Comparison of ENCODE assay signal across 23 cellular contexts in genomic region chr7:111074772-111075152, GRCh38. TPM values are rescaled to one million over a fixed set of nuclear protein-coding genes. Genes with fewer than 3 reads are reported as not detected.
DNase-seq lines count a peak whose midpoint lies in the region; ATAC-seq, FAIRE-seq and TF ChIP-seq lines count a peak whose summit lies in the region.
"Had no signal": no experiment of that assay in that cellular context is flagged by ENCODE, and none has a peak within 500 bp of the region (broad histone marks: within the 10 kb centered on the region; RNA-seq: fewer than 3 reads in every experiment).

No MANE protein-coding gene starts in this region.

- H3K4me3 Mint-ChIP-seq in T-helper 2 cell treated with Interferon-gamma antibody and Interleukin-4, amounts not matched to agents 5 μg/mL and 100 μg/mL, for 36 hours: peak overlapping the region; percentile 16
- H3K4me3 Mint-ChIP-seq in GM23338 (no peak overlapping the region), endothelial cell (ENCODE audit: unreplicated experiment) (no peak overlapping the region)
- no peak overlapping the region for H3K4me3 Mint-ChIP-seq in activated CD8-positive, alpha-beta T cell treated with anti-CD3 and anti-CD28 coated beads, Interleukin-2, amount 10 ng/mL, durations not matched to agents 7 days and 5 days
- H3K4me3 Mint-ChIP-seq in naive thymus-derived CD4-positive, alpha-beta T cell: peak overlapping the region in 2 of 10 donors; percentile 13 to 25

- ATAC-seq in GM23338: no peak
- no peak for ATAC-seq in activated CD8-positive, alpha-beta T cell treated with anti-CD3 and anti-CD28 coated beads, Interleukin-2, amount 10 ng/mL, durations not matched to agents 7 days and 5 days
- ATAC-seq in naive thymus-derived CD4-positive, alpha-beta T cell: no peak
- ATAC-seq: esophagus mucosa, Panc1 had no signal

- H4K20me1 ChIP-seq in GM23338 (replicated peaks; ENCODE audit: insufficient read depth): no peaks in the 10 kb centered on the region

- peaks cover 12% of the 10 kb centered on the region for H3K36me3 Mint-ChIP-seq in T-helper 2 cell treated with Interferon-gamma antibody and Interleukin-4, amounts not matched to agents 5 μg/mL and 100 μg/mL, for 36 hours (ENCODE audit: low read depth)
- H3K36me3 Mint-ChIP-seq in GM23338 (ENCODE audit: low read depth) (no peaks in the 10 kb centered on the region; the same call in 2 of the 3 replicates), endothelial cell (ENCODE audit: low read depth, unreplicated experiment) (no peaks in the 10 kb centered on the region)
- H3K36me3 Mint-ChIP-seq in activated CD8-positive, alpha-beta T cell treated with anti-CD3 and anti-CD28 coated beads, Interleukin-2, amount 10 ng/mL, durations not matched to agents 7 days and 5 days (ENCODE audit: low read depth): peaks cover 32% of the 10 kb centered on the region
- peaks cover 0 to 26% (median 4%) of the 10 kb centered on the region in 5 donors for H3K36me3 Mint-ChIP-seq in naive thymus-derived CD4-positive, alpha-beta T cell
- H3K36me3 Mint-ChIP-seq: CD8-positive, alpha-beta memory T cell had no signal

- POLR2A ChIA-PET in activated CD8-positive, alpha-beta T cell treated with anti-CD3 and anti-CD28 coated beads, Interleukin-2, amount 10 ng/mL, durations not matched to agents 7 days and 5 days (lab: Charles Lee): interaction anchor here (1.6 to 2.6 kb wide), 2 partner anchors 8 to 63 kb away, joined by 4 to 8 read pairs; no protein-coding TSS in a partner anchor
- POLR2A ChIA-PET in naive thymus-derived CD4-positive, alpha-beta T cell (lab: Charles Lee): no interaction called here

- no peaks in the 10 kb centered on the region for H3K36me3 ChIP-seq in GM23338 (ENCODE audit: insufficient read depth)
- H3K36me3 ChIP-seq in naive thymus-derived CD4-positive, alpha-beta T cell (ENCODE audit: control insufficient read depth in 2 of 3, insufficient read depth in 3 of 3, low read length in 3 of 3): no peaks in the 10 kb centered on the region
- H3K36me3 ChIP-seq: transverse colon had no signal

- TF ChIP-seq CTCF in GM23338 (conservative IDR thresholded peaks at IDR 0.05; ENCODE audit: low read depth in 2 of 2): no peak
- TF ChIP-seq CTCF in endothelial cell (IDR thresholded peaks at IDR 0.05; ENCODE audit: unreplicated experiment): no peak

- peak overlapping the region; percentile 81 for H3K27ac Mint-ChIP-seq in T-helper 2 cell treated with Interferon-gamma antibody and Interleukin-4, amounts not matched to agents 5 μg/mL and 100 μg/mL, for 36 hours
- H3K27ac Mint-ChIP-seq in GM23338 (no peak overlapping the region), endothelial cell (ENCODE audit: unreplicated experiment) (no peak overlapping the region)
- H3K27ac Mint-ChIP-seq in activated CD8-positive, alpha-beta T cell treated with anti-CD3 and anti-CD28 coated beads, Interleukin-2, amount 10 ng/mL, durations not matched to agents 7 days and 5 days: peak overlapping the region; percentile 84
- H3K27ac Mint-ChIP-seq in naive thymus-derived CD4-positive, alpha-beta T cell: peak overlapping the region in 5 of 9 donors; percentile 4 to 78 (median 38)

- DNase-seq in T-helper 2 cell treated with Interferon-gamma antibody and Interleukin-4, amounts not matched to agents 5 μg/mL and 100 μg/mL, for 36 hours (ENCODE audit: low spot score): no peak
- DNase-seq in T-helper 2 cell (no peak), GM23338 (ENCODE audit: low spot score) (no peak), substantia nigra (lab: John Stamatoyannopoulos, UW) (no peak), GM12892 (ENCODE audit: insufficient read length) (no peak), endothelial cell (ENCODE audit: low spot score) (no peak)
- no peak for DNase-seq in activated CD8-positive, alpha-beta T cell treated with anti-CD3 and anti-CD28 coated beads, Interleukin-2, amount 10 ng/mL, durations not matched to agents 7 days and 5 days
- no peak for DNase-seq in naive thymus-derived CD4-positive, alpha-beta T cell
- DNase-seq: activated CD8-positive, alpha-beta memory T cell treated with anti-CD3 and anti-CD28 coated beads, Interleukin-2, amount 50 U/mL, for 4 hours; CD8-positive, alpha-beta memory T cell; cerebellar nuclear complex; foreskin melanocyte; NCI-H510A treated with DMSO at 0.1 percent for 48 hours; NK-92 treated with Interleukin-12 subunit alpha and Interleukin-12 subunit beta, amount 100 ng/mL, for 24 hours; stimulated activated CD4-positive, alpha-beta T cell treated with anti-CD3 and anti-CD28 coated beads, Interleukin-1b, Interleukin-23, amount 100 ng/mL, for 48 hours; transverse colon had no signal

- H3F3A ChIP-seq in GM23338 (replicated peaks; ENCODE audit: low read depth): no peaks in the 10 kb centered on the region

- no peaks in the 10 kb centered on the region for H3K79me2 ChIP-seq in GM23338 (replicated peaks; ENCODE audit: insufficient read depth)
- H3K79me2 ChIP-seq: hepatocyte had no signal

- no peak for TF ChIP-seq POLR2A in GM12892 (IDR thresholded peaks at IDR 0.05; ENCODE audit: low read depth, low read length)

- peaks cover 11% of the 10 kb centered on the region for H3K9me3 Mint-ChIP-seq in T-helper 2 cell treated with Interferon-gamma antibody and Interleukin-4, amounts not matched to agents 5 μg/mL and 100 μg/mL, for 36 hours
- no peaks in the 10 kb centered on the region for H3K9me3 Mint-ChIP-seq in GM23338
- peaks cover 17% of the 10 kb centered on the region for H3K9me3 Mint-ChIP-seq in activated CD8-positive, alpha-beta T cell treated with anti-CD3 and anti-CD28 coated beads, Interleukin-2, amount 10 ng/mL, durations not matched to agents 7 days and 5 days (ENCODE audit: insufficient read depth)
- H3K9me3 Mint-ChIP-seq in naive thymus-derived CD4-positive, alpha-beta T cell: peaks cover 0 to 2% (median 0%) of the 10 kb centered on the region in 11 donors
- H3K9me3 Mint-ChIP-seq in endothelial cell (ENCODE audit: unreplicated experiment): no peaks in the 10 kb centered on the region
- H3K9me3 Mint-ChIP-seq: CD8-positive, alpha-beta memory T cell had no signal

- intact Hi-C loops in naive thymus-derived CD4-positive, alpha-beta T cell (cut with micrococcal nuclease): loop anchor here (1.0 kb wide), 3 partner anchors 9 to 56 kb away; no protein-coding TSS in a partner anchor

- 0 out of 2 replicates have a peak overlapping the region, but pooled peaks have one; percentile 1 for H3K4me2 ChIP-seq in GM23338
- H3K4me2 ChIP-seq: hepatocyte had no signal

- peaks cover 30% of the 10 kb centered on the region for H3K4me1 ChIP-seq in GM23338 (ENCODE audit: insufficient read depth)
- peaks cover 5 to 34% of the 10 kb centered on the region in 2 donors for H3K4me1 ChIP-seq in naive thymus-derived CD4-positive, alpha-beta T cell (ENCODE audit: control insufficient read depth in 2 of 2, insufficient read depth in 2 of 2, low read length in 2 of 2)
- H3K4me1 ChIP-seq: transverse colon had no signal

- CTCF ChIA-PET in activated CD8-positive, alpha-beta T cell treated with anti-CD3 and anti-CD28 coated beads, Interleukin-2, amount 10 ng/mL, durations not matched to agents 7 days and 5 days (lab: Charles Lee): interaction anchor here (0.8 to 3.8 kb wide), 8 partner anchors 8 to 47 kb away, joined by 3 to 28 read pairs (median 8); no protein-coding TSS in a partner anchor
- CTCF ChIA-PET in naive thymus-derived CD4-positive, alpha-beta T cell (lab: Charles Lee): interaction anchor here (1.2 kb wide), 1 partner anchor 55 kb away, joined by 4 read pairs; no protein-coding TSS in a partner anchor

- no peaks in the 10 kb centered on the region for H3K9me2 ChIP-seq in GM23338 (ENCODE audit: insufficient read depth)

- no peak for FAIRE-seq in GM12892 (lab: Jason Lieb, UNC)
- FAIRE-seq: G401.6, GM18507 had no signal

- H3K27me3 ChIP-seq in GM23338 (ENCODE audit: insufficient read depth): no peaks in the 10 kb centered on the region
- H3K27me3 ChIP-seq in naive thymus-derived CD4-positive, alpha-beta T cell (ENCODE audit: control insufficient read depth in 2 of 2, insufficient read depth in 2 of 2, low read length in 2 of 2): no peaks in the 10 kb centered on the region
- H3K27me3 ChIP-seq: hepatocyte, transverse colon had no signal

- no peaks in the 10 kb centered on the region for H3K27me3 Mint-ChIP-seq in T-helper 2 cell treated with Interferon-gamma antibody and Interleukin-4, amounts not matched to agents 5 μg/mL and 100 μg/mL, for 36 hours (ENCODE audit: low read depth)
- no peaks in the 10 kb centered on the region for H3K27me3 Mint-ChIP-seq in GM23338 (ENCODE audit: insufficient read depth, low read depth, poor library complexity)
- H3K27me3 Mint-ChIP-seq in activated CD8-positive, alpha-beta T cell treated with anti-CD3 and anti-CD28 coated beads, Interleukin-2, amount 10 ng/mL, durations not matched to agents 7 days and 5 days (ENCODE audit: low read depth): no peaks in the 10 kb centered on the region
- no peaks in the 10 kb centered on the region for H3K27me3 Mint-ChIP-seq in naive thymus-derived CD4-positive, alpha-beta T cell
- no peaks in the 10 kb centered on the region for H3K27me3 Mint-ChIP-seq in endothelial cell (ENCODE audit: unreplicated experiment)

- no peak overlapping the region for H3K4me3 ChIP-seq in GM23338
- no peak overlapping the region for H3K4me3 ChIP-seq in naive thymus-derived CD4-positive, alpha-beta T cell (ENCODE audit: low read length)
- H3K4me3 ChIP-seq: hepatocyte, skin epidermis, transverse colon had no signal

- no peaks in the 10 kb centered on the region for H3K9me3 ChIP-seq in naive thymus-derived CD4-positive, alpha-beta T cell (ENCODE audit: control insufficient read depth in 2 of 3, low read length in 3 of 3)
- H3K9me3 ChIP-seq: transverse colon had no signal

- H2AFZ ChIP-seq in GM23338: no peak overlapping the region
- H2AFZ ChIP-seq: hepatocyte had no signal

- H3K4me1 Mint-ChIP-seq in T-helper 2 cell treated with Interferon-gamma antibody and Interleukin-4, amounts not matched to agents 5 μg/mL and 100 μg/mL, for 36 hours (ENCODE audit: low read depth): peaks cover 57% of the 10 kb centered on the region
- H3K4me1 Mint-ChIP-seq in GM23338 (peaks cover 32% of the 10 kb centered on the region), endothelial cell (ENCODE audit: unreplicated experiment) (peaks cover 11% of the 10 kb centered on the region)
- peaks cover 65% of the 10 kb centered on the region for H3K4me1 Mint-ChIP-seq in activated CD8-positive, alpha-beta T cell treated with anti-CD3 and anti-CD28 coated beads, Interleukin-2, amount 10 ng/mL, durations not matched to agents 7 days and 5 days (ENCODE audit: low read depth)
- H3K4me1 Mint-ChIP-seq in naive thymus-derived CD4-positive, alpha-beta T cell: peaks cover 9 to 79% (median 69%) of the 10 kb centered on the region in 7 donors

- H3K27ac ChIP-seq in GM23338 (ENCODE audit: low read depth) (no peak overlapping the region), substantia nigra (ENCODE audit: low read depth, low read length, poor library complexity, severe bottlenecking) (no peak overlapping the region)
- no peak overlapping the region for H3K27ac ChIP-seq in naive thymus-derived CD4-positive, alpha-beta T cell (ENCODE audit: low read depth, low read length)
- H3K27ac ChIP-seq: hepatocyte, transverse colon had no signal

RNA-seq across cellular contexts. Expression of gene LRRN3, which starts 16.2 kb away (rescaled TPM):
- 0.23 TPM in 1 of 2 replicates, not detected in the other for total RNA-seq in GM23338 (2014; rRNA removed; shearing (Covaris generic))
- polyA plus RNA-seq in GM23338 (2016; fragmentation: Nextera tagmentation; extraction: Ambion mirVana): 0.31 and 0.40 TPM in 2 replicates
- total RNA-seq in activated CD8-positive, alpha-beta T cell treated with anti-CD3 and anti-CD28 coated beads, Interleukin-2, amount 10 ng/mL, durations not matched to agents 7 days and 5 days: 100 to 1,000 TPM; 196 to 204 TPM
- total RNA-seq in naive thymus-derived CD4-positive, alpha-beta T cell: 100 to 1,000 TPM in 3 of 5 experiments, 10 to 100 TPM in 1, 1 to 10 TPM in 1; 7.6 to 288 (median 227) TPM
- polyA plus RNA-seq in naive thymus-derived CD4-positive, alpha-beta T cell: 100 to 1,000 TPM; 169 to 173 TPM
- polyA plus RNA-seq in GM12892 (2012; ENCODE audit: missing spikeins): 0.13 TPM
- not detected for total RNA-seq in endothelial cell (ENCODE audit: unreplicated experiment)
- total RNA-seq: A172, esophagus mucosa had no signal

Comparison
In these comparisons a context has a peak if more than half of its experiments do, and no peak if none do; other contexts are left out.
1. H3K27ac Mint-ChIP-seq: peak in T-helper 2 cell treated with Interferon-gamma antibody and Interleukin-4, amounts not matched to agents 5 μg/mL and 100 μg/mL, for 36 hours (single experiment), activated CD8-positive, alpha-beta T cell treated with anti-CD3 and anti-CD28 coated beads, Interleukin-2, amount 10 ng/mL, durations not matched to agents 7 days and 5 days (single experiment) and naive thymus-derived CD4-positive, alpha-beta T cell (5 of 9); none in GM23338 (single experiment) and endothelial cell (single experiment).